ENCODE assay signal across 7 cellular contexts in genomic region chr19:48993175-48994034, GRCh38. TPM values are rescaled to one million over a fixed set of nuclear protein-coding genes. Genes with fewer than 3 reads are reported as not detected.
DNase-seq lines count a peak whose midpoint lies in the region; ATAC-seq and TF ChIP-seq lines count a peak whose summit lies in the region.

TSS of gene GYS1 (minus strand) at chr19:48993309. CDS start at chr19:48993112, 197 bp downstream.
TSS of gene RUVBL2 (plus strand) at chr19:48993887. CDS start at chr19:48993912, 25 bp downstream.

- TF ChIP-seq CTCF in astrocyte of the cerebellum (IDR thresholded peaks at IDR 0.05; ENCODE audit: low read depth, low read length, missing control alignments) = peak; percentile 86

- in situ Hi-C loops in astrocyte of the cerebellum (cut with HindIII; ENCODE audit: low sequenced_read_pairs) = no loop called here

- DNase-seq in NCI-H1930 (lab: John Stamatoyannopoulos, UW) = peak; percentile 100
- peak; percentile 97 for DNase-seq in T-helper 22 cell (ENCODE audit: low read depth)
- peak; percentile 99 for DNase-seq in astrocyte of the cerebellum (ENCODE audit: low read depth)
- DNase-seq in hepatic stellate cell (ENCODE audit: low spot score) = peak; percentile 99
- DNase-seq in renal cortical epithelial cell (ENCODE audit: low read depth) = peak; percentile 97

- ATAC-seq in GM18499 (IDR thresholded peaks at IDR 0.05; ENCODE audit: insufficient read depth, unreplicated experiment) (peak; percentile 76), HG02970 (IDR thresholded peaks at IDR 0.05; ENCODE audit: low FRiP score, unreplicated experiment) (peak; percentile 90)

- peak within 1 kb of the TSS; percentile 93 for H3K4me3 ChIP-seq in astrocyte of the cerebellum (ENCODE audit: low read depth, low read length)

RNA-seq across cellular contexts. Expression of gene GYS1, which starts in this region (rescaled TPM):
- 42.9 and 72.1 TPM in 2 replicates for total RNA-seq in renal cortical epithelial cell

RNA-seq across cellular contexts. Expression of gene RUVBL2, which starts in this region (rescaled TPM):
- total RNA-seq in renal cortical epithelial cell = 170 and 313 TPM in 2 replicates

Comparison
In these comparisons a context has a peak if more than half of its experiments do, and no peak if none do; other contexts are left out.
1. Peak in every context shown above with its lines: DNase-seq, ATAC-seq and H3K4me3 ChIP-seq.